Comparison of ENCODE assay signal across 30 cellular contexts in the genomic region with DNA sequence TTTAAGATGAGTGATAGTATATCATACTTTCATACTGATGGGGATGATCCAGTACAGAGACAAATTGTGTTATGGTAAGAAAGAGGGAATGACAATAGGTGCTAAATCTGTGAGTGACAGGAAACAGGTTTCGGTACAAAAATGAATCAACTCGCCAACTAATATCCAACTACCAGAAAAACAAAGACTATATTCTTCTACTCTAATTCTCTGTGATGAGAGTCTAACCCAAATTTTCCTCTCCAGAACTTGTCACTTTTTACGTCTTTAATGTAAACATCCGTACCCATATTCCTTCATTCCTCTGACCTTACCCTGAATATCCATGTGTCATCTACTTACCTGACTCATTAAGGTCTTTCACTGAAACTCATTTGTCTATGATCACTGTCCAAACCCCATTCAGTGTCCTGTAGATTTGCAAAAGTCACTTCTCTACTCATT. TPM values are rescaled to one million over a fixed set of nuclear protein-coding genes. Genes with fewer than 3 reads are reported as not detected.
A peak's percentile ranks its signal among the peaks of the same experiment; 100 is the strongest.
DNase-seq lines count a peak whose midpoint lies in the region; ATAC-seq and TF ChIP-seq lines count a peak whose summit lies in the region.
"Had no signal": no experiment of that assay in that cellular context is flagged by ENCODE, and none has a peak within 500 bp of the region (broad histone marks: within the 10 kb centered on the region; RNA-seq: fewer than 3 reads in every experiment).

No MANE protein-coding gene starts in this region.

- no peak for TF ChIP-seq POLR2A in IMR-90 (IDR thresholded peaks at IDR 0.05; ENCODE audit: low read depth, low read length)

- peak; percentile 53 for ATAC-seq in activated CD8-positive, alpha-beta T cell treated with anti-CD3 and anti-CD28 coated beads for 36 hours
- no peak for ATAC-seq in activated CD8-positive, alpha-beta T cell treated with anti-CD3 and anti-CD28 coated beads, Interleukin-2, amount 10 ng/mL, durations not matched to agents 7 days and 5 days
- ATAC-seq in CD4-positive, CD25-positive, alpha-beta regulatory T cell (ENCODE audit: low read depth in 2 of 2) = no peak
- no peak for ATAC-seq in IMR-90 (ENCODE audit: low read depth)
- peak; percentile 35 for ATAC-seq in esophagus mucosa
- ATAC-seq: naive thymus-derived CD8-positive, alpha-beta T cell; SK-N-SH treated with all-trans-retinoic acid at 6 μM for 48 hours; stimulated activated memory B cell treated with anti-CD40 and anti-IgM and Interleukin-4, amounts not matched to agents 10 μg/mL and 1 μg/mL and 100 μg/mL, for 72 hours had no signal

- no peak overlapping the region for H3K4me3 Mint-ChIP-seq in activated CD8-positive, alpha-beta T cell treated with anti-CD3 and anti-CD28 coated beads for 36 hours
- H3K4me3 Mint-ChIP-seq in activated CD8-positive, alpha-beta T cell treated with anti-CD3 and anti-CD28 coated beads, Interleukin-2, amount 10 ng/mL, durations not matched to agents 7 days and 5 days = no peak overlapping the region
- peak overlapping the region in 1 of 4 donors; percentile 16 for H3K4me3 Mint-ChIP-seq in CD4-positive, CD25-positive, alpha-beta regulatory T cell
- H3K4me3 Mint-ChIP-seq: B cell; immature natural killer cell; naive thymus-derived CD8-positive, alpha-beta T cell; stimulated activated memory B cell treated with anti-CD40 and anti-IgM and Interleukin-4, amounts not matched to agents 10 μg/mL and 1 μg/mL and 100 μg/mL, for 72 hours; T-helper 2 cell treated with Interferon-gamma antibody and Interleukin-4, amounts not matched to agents 5 μg/mL and 100 μg/mL, for 36 hours had no signal

- no peaks in the 10 kb centered on the region for H3K9me3 ChIP-seq in CD4-positive, CD25-positive, alpha-beta regulatory T cell (ENCODE audit: control insufficient read depth in 2 of 2, low read length in 2 of 2)
- H3K9me3 ChIP-seq in IMR-90 (ENCODE audit: control insufficient read depth, insufficient read depth, low read length) = no peaks in the 10 kb centered on the region
- H3K9me3 ChIP-seq: HAP-1, testis, uterus had no signal

- H2AK9ac ChIP-seq in IMR-90 (replicated peaks; ENCODE audit: low read depth, low read length, poor library complexity) = no peak overlapping the region

- POLR2A ChIA-PET in activated CD8-positive, alpha-beta T cell treated with anti-CD3 and anti-CD28 coated beads for 36 hours (lab: Charles Lee) = interaction anchor here (0.7 kb wide), 1 partner anchor 20 kb away, joined by 4 read pairs; no protein-coding TSS in a partner anchor
- POLR2A ChIA-PET in activated CD8-positive, alpha-beta T cell treated with anti-CD3 and anti-CD28 coated beads, Interleukin-2, amount 10 ng/mL, durations not matched to agents 7 days and 5 days (lab: Charles Lee) = no interaction called here
- POLR2A ChIA-PET in IMR-90 (lab: Charles Lee; ENCODE audit: unreplicated experiment) = no interaction called here

- H3K4me1 Mint-ChIP-seq in activated CD8-positive, alpha-beta T cell treated with anti-CD3 and anti-CD28 coated beads for 36 hours (ENCODE audit: low read depth) = peaks cover 61% of the 10 kb centered on the region
- H3K4me1 Mint-ChIP-seq in activated CD8-positive, alpha-beta T cell treated with anti-CD3 and anti-CD28 coated beads, Interleukin-2, amount 10 ng/mL, durations not matched to agents 7 days and 5 days (ENCODE audit: low read depth) = peaks cover 15% of the 10 kb centered on the region
- peaks cover 20 to 49% (median 43%) of the 10 kb centered on the region in 4 donors for H3K4me1 Mint-ChIP-seq in CD4-positive, CD25-positive, alpha-beta regulatory T cell

- no peak overlapping the region for H4K91ac ChIP-seq in IMR-90 (ENCODE audit: insufficient read depth, low read depth, low read length)

- H3K36me3 Mint-ChIP-seq in activated CD8-positive, alpha-beta T cell treated with anti-CD3 and anti-CD28 coated beads for 36 hours (ENCODE audit: low read depth) = peaks cover 10% of the 10 kb centered on the region
- peaks cover 7% of the 10 kb centered on the region for H3K36me3 Mint-ChIP-seq in activated CD8-positive, alpha-beta T cell treated with anti-CD3 and anti-CD28 coated beads, Interleukin-2, amount 10 ng/mL, durations not matched to agents 7 days and 5 days (ENCODE audit: low read depth)
- H3K36me3 Mint-ChIP-seq in CD4-positive, CD25-positive, alpha-beta regulatory T cell = peaks cover 5% of the 10 kb centered on the region

- H3K27me3 ChIP-seq in CD4-positive, CD25-positive, alpha-beta regulatory T cell (ENCODE audit: control insufficient read depth, insufficient read depth, low read length) = no peaks in the 10 kb centered on the region
- no peaks in the 10 kb centered on the region for H3K27me3 ChIP-seq in IMR-90 (ENCODE audit: control insufficient read depth, insufficient read depth, low read length)
- H3K27me3 ChIP-seq: testis, uterus had no signal

- H2BK5ac ChIP-seq in IMR-90 (ENCODE audit: low read depth, low read length, poor library complexity, severe bottlenecking) = no peak overlapping the region

- no peaks in the 10 kb centered on the region for H3K9me3 Mint-ChIP-seq in activated CD8-positive, alpha-beta T cell treated with anti-CD3 and anti-CD28 coated beads for 36 hours
- H3K9me3 Mint-ChIP-seq in activated CD8-positive, alpha-beta T cell treated with anti-CD3 and anti-CD28 coated beads, Interleukin-2, amount 10 ng/mL, durations not matched to agents 7 days and 5 days (ENCODE audit: insufficient read depth) = no peaks in the 10 kb centered on the region
- H3K9me3 Mint-ChIP-seq in CD4-positive, CD25-positive, alpha-beta regulatory T cell = no peaks in the 10 kb centered on the region
- H3K9me3 Mint-ChIP-seq: immature natural killer cell; naive thymus-derived CD8-positive, alpha-beta T cell; stimulated activated memory B cell treated with anti-CD40 and anti-IgM and Interleukin-4, amounts not matched to agents 10 μg/mL and 1 μg/mL and 100 μg/mL, for 72 hours; T-helper 2 cell treated with Interferon-gamma antibody and Interleukin-4, amounts not matched to agents 5 μg/mL and 100 μg/mL, for 36 hours had no signal

- intact Hi-C loops in activated CD8-positive, alpha-beta T cell treated with anti-CD3 and anti-CD28 coated beads for 36 hours (cut with micrococcal nuclease) = no loop called here
- intact Hi-C loops in IMR-90 (cut with micrococcal nuclease) = loop anchor here (5.0 kb wide), 3 partner anchors 518 to 808 kb away; a partner anchor contains a TSS

- no peak overlapping the region for H2BK15ac ChIP-seq in IMR-90 (ENCODE audit: low read depth, low read length)

- H3K14ac ChIP-seq in IMR-90 (replicated peaks; ENCODE audit: low read depth, low read length) = no peak overlapping the region

- H4K8ac ChIP-seq in IMR-90 (ENCODE audit: low read depth in 2 of 2, low read length in 2 of 2) = no peak overlapping the region

- H3K4me1 ChIP-seq in CD4-positive, CD25-positive, alpha-beta regulatory T cell (ENCODE audit: control insufficient read depth, insufficient read depth, low read length, poor library complexity, severe bottlenecking) = no peaks in the 10 kb centered on the region
- H3K4me1 ChIP-seq in IMR-90 (ENCODE audit: control insufficient read depth, insufficient read depth, low read length) = no peaks in the 10 kb centered on the region
- H3K4me1 ChIP-seq: testis, uterus had no signal

- CTCF ChIA-PET in activated CD8-positive, alpha-beta T cell treated with anti-CD3 and anti-CD28 coated beads for 36 hours (lab: Charles Lee) = interaction anchor here (0.8 to 1.5 kb wide), 7 partner anchors 9 to 718 kb away, joined by 3 to 5 read pairs (median 4); no protein-coding TSS in a partner anchor
- CTCF ChIA-PET in activated CD8-positive, alpha-beta T cell treated with anti-CD3 and anti-CD28 coated beads, Interleukin-2, amount 10 ng/mL, durations not matched to agents 7 days and 5 days (lab: Charles Lee) = interaction anchor here (1.0 to 2.9 kb wide), 6 partner anchors 12 to 680 kb away, joined by 3 to 14 read pairs (median 4); no protein-coding TSS in a partner anchor
- CTCF ChIA-PET in IMR-90 (lab: Yijun Ruan, JAX) = interaction anchor here (1.3 kb wide), 1 partner anchor 675 kb away, joined by 5 read pairs; no protein-coding TSS in a partner anchor

- H3K36me3 ChIP-seq in CD4-positive, CD25-positive, alpha-beta regulatory T cell (ENCODE audit: control insufficient read depth, insufficient read depth, low read length) = no peaks in the 10 kb centered on the region
- no peaks in the 10 kb centered on the region for H3K36me3 ChIP-seq in IMR-90 (ENCODE audit: control insufficient read depth, insufficient read depth, low read length)
- H3K36me3 ChIP-seq: HAP-1, uterus had no signal

- no peak overlapping the region for H3K18ac ChIP-seq in IMR-90 (ENCODE audit: low read depth, low read length)

- no peak overlapping the region for H4K5ac ChIP-seq in IMR-90 (ENCODE audit: low read depth, low read length)

- H3K9me1 ChIP-seq in IMR-90 (ENCODE audit: insufficient read depth, low read length) = no peaks in the 10 kb centered on the region; the same call in 1 of the 2 replicates

- dilution Hi-C loops in IMR-90 (cut with HindIII; ENCODE audit: low sequenced_read_pairs, unreplicated experiment) = no loop called here

- no peak overlapping the region for H2BK20ac ChIP-seq in IMR-90 (ENCODE audit: low read depth, low read length)

- H3K56ac ChIP-seq in IMR-90 (ENCODE audit: extremely low read depth, insufficient read depth, low read length) = no peak overlapping the region

- H3K27ac ChIP-seq in CD4-positive, CD25-positive, alpha-beta regulatory T cell (ENCODE audit: insufficient read depth, low read length, poor library complexity, severe bottlenecking) = no peak overlapping the region
- no peak overlapping the region for H3K27ac ChIP-seq in IMR-90 (ENCODE audit: insufficient read depth, low read length)
- H3K27ac ChIP-seq: testis, uterus, VCaP had no signal

- no peak overlapping the region for H2AFZ ChIP-seq in IMR-90 (replicated peaks; ENCODE audit: low read length, poor library complexity)

- H2AK5ac ChIP-seq in IMR-90 (ENCODE audit: low read depth, low read length) = no peak overlapping the region

- H3K4me2 ChIP-seq in IMR-90 (ENCODE audit: low read depth, low read length) = no peak overlapping the region
- H3K4me2 ChIP-seq: smooth muscle cell had no signal

- TF ChIP-seq CTCF in activated CD8-positive, alpha-beta T cell treated with anti-CD3 and anti-CD28 coated beads for 36 hours (IDR thresholded peaks at IDR 0.05) = no peak
- no peak for TF ChIP-seq CTCF in IMR-90 (conservative IDR thresholded peaks at IDR 0.05; ENCODE audit: low read depth, low read length)

- H3K27ac Mint-ChIP-seq in activated CD8-positive, alpha-beta T cell treated with anti-CD3 and anti-CD28 coated beads for 36 hours = peak overlapping the region; percentile 1
- no peak overlapping the region for H3K27ac Mint-ChIP-seq in activated CD8-positive, alpha-beta T cell treated with anti-CD3 and anti-CD28 coated beads, Interleukin-2, amount 10 ng/mL, durations not matched to agents 7 days and 5 days
- H3K27ac Mint-ChIP-seq in CD4-positive, CD25-positive, alpha-beta regulatory T cell = peak overlapping the region in 2 of 3 donors; percentile 2 to 58
- H3K27ac Mint-ChIP-seq: B cell; stimulated activated memory B cell treated with anti-CD40 and anti-IgM and Interleukin-4, amounts not matched to agents 10 μg/mL and 1 μg/mL and 100 μg/mL, for 72 hours; T-helper 2 cell treated with Interferon-gamma antibody and Interleukin-4, amounts not matched to agents 5 μg/mL and 100 μg/mL, for 36 hours had no signal

- H3K4ac ChIP-seq in IMR-90 (ENCODE audit: low read depth, low read length) = no peak overlapping the region

- H3K4me3 ChIP-seq in CD4-positive, CD25-positive, alpha-beta regulatory T cell (ENCODE audit: low read depth, low read length) = no peak overlapping the region
- H3K4me3 ChIP-seq in IMR-90 (ENCODE audit: insufficient read depth, low read depth, low read length) = no peak overlapping the region
- H3K4me3 ChIP-seq: HAP-1, smooth muscle cell, testis, uterus had no signal

- no TSS peak for BruUV-seq in IMR-90 (replicated peaks; lab: Mats Ljungman, UMichigan)

- TF ChIP-seq RAD21 in IMR-90 (IDR thresholded peaks at IDR 0.05; ENCODE audit: low read length) = no peak

- 80% methylated on average over 2 of the region's 4 CpGs; no CpG with 5 or more reads in 1 of the 2 experiments for WGBS in IMR-90 (ENCODE audit: extremely low coverage in 2 of 2, insufficient read length in 1 of 2), 2 experiments

- DNase-seq in activated CD8-positive, alpha-beta T cell treated with anti-CD3 and anti-CD28 coated beads for 36 hours = no peak
- no peak for DNase-seq in activated CD8-positive, alpha-beta T cell treated with anti-CD3 and anti-CD28 coated beads, Interleukin-2, amount 10 ng/mL, durations not matched to agents 7 days and 5 days
- DNase-seq in CD4-positive, CD25-positive, alpha-beta regulatory T cell = peak in 1 of 3 donors; percentile 10
- DNase-seq in IMR-90 (peak; percentile 0), activated gamma-delta T cell (lab: John Stamatoyannopoulos, UW) (no peak), hepatic stellate cell (ENCODE audit: low spot score) (no peak), SW 1271 (lab: John Stamatoyannopoulos, UW) (no peak)
- DNase-seq: activated CD4-positive, alpha-beta T cell treated with anti-CD3 and anti-CD28 coated beads, Interleukin-2, amount 50 U/mL, for 48 hours; DMS53; effector CD4-positive, alpha-beta T cell; erythroblast; GF-D8; hippocampal formation; immature natural killer cell; Kasumi-1; naive thymus-derived CD8-positive, alpha-beta T cell; NCI-H187; NCI-H526; RPMI8226; stimulated activated CD4-positive, alpha-beta T cell treated with anti-CD3 and anti-CD28 coated beads, Interleukin-2, amount 100 ng/mL, for 48 hours; testis; uterus had no signal

- H3K27me3 Mint-ChIP-seq in activated CD8-positive, alpha-beta T cell treated with anti-CD3 and anti-CD28 coated beads for 36 hours = no peaks in the 10 kb centered on the region
- no peaks in the 10 kb centered on the region for H3K27me3 Mint-ChIP-seq in activated CD8-positive, alpha-beta T cell treated with anti-CD3 and anti-CD28 coated beads, Interleukin-2, amount 10 ng/mL, durations not matched to agents 7 days and 5 days (ENCODE audit: low read depth)
- H3K27me3 Mint-ChIP-seq in CD4-positive, CD25-positive, alpha-beta regulatory T cell = no peaks in the 10 kb centered on the region
- H3K27me3 Mint-ChIP-seq: B cell; naive thymus-derived CD8-positive, alpha-beta T cell; stimulated activated memory B cell treated with anti-CD40 and anti-IgM and Interleukin-4, amounts not matched to agents 10 μg/mL and 1 μg/mL and 100 μg/mL, for 72 hours had no signal

- no peaks in the 10 kb centered on the region for H4K20me1 ChIP-seq in IMR-90 (ENCODE audit: insufficient read depth, low read length)

- H2BK120ac ChIP-seq in IMR-90 (ENCODE audit: low read depth, low read length) = no peak overlapping the region

- no peak overlapping the region for H3K23ac ChIP-seq in IMR-90 (ENCODE audit: low read depth, low read length)

- no peak overlapping the region for H3K9ac ChIP-seq in IMR-90 (ENCODE audit: low read depth, low read length)

- in situ Hi-C loops in IMR-90 (cut with MboI; ENCODE audit: low sequenced_read_pairs) = loop anchor here (10.0 kb wide), 2 partner anchors 631 to 671 kb away; no protein-coding TSS in a partner anchor

- H3K79me1 ChIP-seq in IMR-90 (ENCODE audit: low read depth in 1 of 2, low read length in 2 of 2) = peaks cover 0 to 9% of the 10 kb centered on the region in 2 experiments; a peak in 1 of 4 replicates

RNA-seq across cellular contexts. Expression of a gene that starts 39.6 kb away (rescaled TPM):
- 10 to 100 TPM; 31.4 to 32.7 TPM for total RNA-seq in activated CD8-positive, alpha-beta T cell treated with anti-CD3 and anti-CD28 coated beads for 36 hours
- total RNA-seq in activated CD8-positive, alpha-beta T cell treated with anti-CD3 and anti-CD28 coated beads, Interleukin-2, amount 10 ng/mL, durations not matched to agents 7 days and 5 days = 10 to 100 TPM; 29.0 to 32.2 TPM
- 38.1 TPM for total RNA-seq in CD4-positive, CD25-positive, alpha-beta regulatory T cell
- polyA plus RNA-seq in CD4-positive, CD25-positive, alpha-beta regulatory T cell = 10 to 100 TPM; 13.2 to 16.9 (median 14.5) TPM
- total RNA-seq in IMR-90 (2012; rRNA removed) (9.7 and 13.6 TPM in 2 replicates), esophagus mucosa (19.5 TPM)
- polyA plus RNA-seq in IMR-90 (2012; rRNA removed) = 1.9 and 2.9 TPM in 2 replicates
- polyA plus RNA-seq in IMR-90 (2012; cell fraction: cytosol; rRNA removed) = 0.86 and 0.89 TPM in 2 replicates
- 1.2 and 3.9 TPM in 2 replicates for polyA plus RNA-seq in IMR-90 (2012; cell fraction: nucleus; rRNA removed; ENCODE audit: low replicate concordance)

Comparison
In these comparisons a context has a peak if more than half of its experiments do, and no peak if none do; other contexts are left out.
1. ATAC-seq: peak in activated CD8-positive, alpha-beta T cell treated with anti-CD3 and anti-CD28 coated beads for 36 hours (single experiment) and esophagus mucosa (single experiment); none in activated CD8-positive, alpha-beta T cell treated with anti-CD3 and anti-CD28 coated beads, Interleukin-2, amount 10 ng/mL, durations not matched to agents 7 days and 5 days (single experiment), CD4-positive, CD25-positive, alpha-beta regulatory T cell (0 of 2) and IMR-90 (single experiment).